Comparison of ENCODE assay signal across 22 cellular contexts in the genomic region with DNA sequence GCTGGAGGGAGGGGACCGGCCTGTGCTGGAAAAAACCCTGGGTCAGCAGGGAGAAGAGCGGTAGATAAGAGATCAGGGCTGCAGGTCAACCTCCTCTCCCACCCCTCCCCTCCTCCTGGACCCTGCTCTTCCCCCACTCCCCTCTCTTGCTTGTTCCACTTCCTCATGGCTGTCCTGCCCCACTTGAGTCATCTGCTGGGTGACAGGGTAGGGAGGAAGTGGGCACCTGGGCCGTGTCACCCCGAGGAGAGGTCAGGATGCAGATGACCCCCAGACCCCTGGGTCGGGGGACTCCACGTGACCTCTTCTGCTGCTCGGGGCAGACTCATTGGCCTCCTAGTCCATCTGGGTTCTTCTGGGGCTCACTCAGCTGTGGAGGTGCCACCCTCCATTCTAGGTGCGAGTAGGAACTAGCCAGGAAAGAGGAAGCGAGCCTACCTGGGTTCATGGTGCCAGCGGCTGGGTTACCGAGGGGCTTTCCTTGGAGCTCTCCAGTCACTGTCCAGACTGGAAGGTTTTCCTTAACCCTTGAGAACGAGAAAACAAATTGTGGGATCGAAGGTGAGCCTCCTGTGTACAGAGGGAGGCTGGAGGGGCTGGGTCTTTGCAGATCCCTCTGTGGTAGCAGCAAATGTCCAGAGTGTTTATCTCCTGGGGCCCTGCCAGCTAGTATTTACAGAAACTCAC. TPM values are rescaled to one million over a fixed set of nuclear protein-coding genes. Genes with fewer than 3 reads are reported as not detected.
A peak's percentile ranks its signal among the peaks of the same experiment; 100 is the strongest.
DNase-seq lines count a peak whose midpoint lies in the region; ATAC-seq and TF ChIP-seq lines count a peak whose summit lies in the region.
"Had no signal": no experiment of that assay in that cellular context is flagged by ENCODE, and none has a peak within 500 bp of the region (broad histone marks: within the 10 kb centered on the region; RNA-seq: fewer than 3 reads in every experiment).

No MANE protein-coding gene starts in this region.

- peak; percentile 36 for DNase-seq in NOMO-1 treated with DMSO at 0.1 percent for 48 hours (lab: John Stamatoyannopoulos, UW; ENCODE audit: unreplicated experiment)
- DNase-seq in NOMO-1 treated with dmso at 0.1 percent for 144 hours (lab: John Stamatoyannopoulos, UW; ENCODE audit: unreplicated experiment): no peak
- DNase-seq in CD8-positive, alpha-beta memory T cell: no peak
- no peak for DNase-seq in activated T-helper 2 cell treated with anti-CD3 and anti-CD28 coated beads, Interferon-gamma antibody, Interleukin-2, Interleukin-4, amounts not matched to agents 10 μg/mL and 5 μg/mL and 100 μg/mL, durations not matched to agents 14 hours and 24 hours and 36 hours (ENCODE audit: low spot score)
- DNase-seq in prostate gland (ENCODE audit: low spot score): peak; percentile 31
- no peak for DNase-seq in stimulated activated CD4-positive, alpha-beta T cell treated with anti-CD3 and anti-CD28 coated beads, Interleukin-4, amount 100 ng/mL, for 1 hour
- no peak for DNase-seq in hippocampal formation (lab: John Stamatoyannopoulos, UW)
- DNase-seq: 8988T; activated CD4-positive, alpha-beta T cell treated with anti-CD3 and anti-CD28 coated beads, Interleukin-2, amount 50 U/mL, for 48 hours; activated effector memory CD4-positive, alpha-beta T cell treated with Interleukin-2 at 50 U/mL for 16 hours; amygdala; BE2C; dermis blood vessel endothelial cell; head of caudate nucleus; left lung; NCI-H748 treated with DMSO at 0.1 percent for 48 hours; stomach; transverse colon had no signal

- no peaks in the 10 kb centered on the region for H3K9me3 ChIP-seq in CD8-positive, alpha-beta memory T cell (ENCODE audit: low read length)
- no peaks in the 10 kb centered on the region for H3K9me3 ChIP-seq in prostate gland
- H3K9me3 ChIP-seq: BE2C, left lung, stomach, transverse colon had no signal

- peaks cover 30% of the 10 kb centered on the region for H3K4me1 ChIP-seq in CD8-positive, alpha-beta memory T cell (ENCODE audit: insufficient read depth, low read length)
- H3K4me1 ChIP-seq in prostate gland (replicated peaks): peaks cover 17% of the 10 kb centered on the region
- H3K4me1 ChIP-seq: BE2C had no signal

- H3K36me3 ChIP-seq in CD8-positive, alpha-beta memory T cell (ENCODE audit: insufficient read depth, low read length): peaks cover 51% of the 10 kb centered on the region
- H3K36me3 ChIP-seq in prostate gland: peaks cover 0 to under 1% of the 10 kb centered on the region in 2 donors
- H3K36me3 ChIP-seq: BE2C had no signal

- WGBS in prostate gland: 75% methylated on average over 13 of the region's 13 CpGs

- TF ChIP-seq POLR2A in prostate gland (IDR thresholded peaks at IDR 0.05): no peak

- TF ChIP-seq CTCF in prostate gland (IDR thresholded peaks at IDR 0.05): no peak

- H3K27me3 ChIP-seq in CD8-positive, alpha-beta memory T cell (ENCODE audit: insufficient read depth, low read length, poor library complexity, severe bottlenecking): no peaks in the 10 kb centered on the region
- no peaks in the 10 kb centered on the region for H3K27me3 ChIP-seq in prostate gland (replicated peaks; ENCODE audit: insufficient read depth)
- H3K27me3 ChIP-seq: BE2C, left lung, stomach, transverse colon had no signal

- ATAC-seq in GM18858 (IDR thresholded peaks at IDR 0.05; ENCODE audit: unreplicated experiment): no peak
- ATAC-seq: left lung, Panc1 had no signal

- H3K9me3 Mint-ChIP-seq in CD8-positive, alpha-beta memory T cell: peaks cover 0 to 4% (median 0%) of the 10 kb centered on the region in 5 donors
- peaks cover 11% of the 10 kb centered on the region for H3K9me3 Mint-ChIP-seq in activated T-helper 2 cell treated with anti-CD3 and anti-CD28 coated beads, Interferon-gamma antibody, Interleukin-2, Interleukin-4, amounts not matched to agents 10 μg/mL and 5 μg/mL and 100 μg/mL, durations not matched to agents 14 hours and 24 hours and 36 hours

- peak overlapping the region in 5 of 8 donors; percentile 33 to 84 (median 75) for H3K27ac Mint-ChIP-seq in CD8-positive, alpha-beta memory T cell
- peak overlapping the region; percentile 50 for H3K27ac Mint-ChIP-seq in activated T-helper 2 cell treated with anti-CD3 and anti-CD28 coated beads, Interferon-gamma antibody, Interleukin-2, Interleukin-4, amounts not matched to agents 10 μg/mL and 5 μg/mL and 100 μg/mL, durations not matched to agents 14 hours and 24 hours and 36 hours

- H3K27ac ChIP-seq in CD8-positive, alpha-beta memory T cell (ENCODE audit: low read depth, low read length): no peak overlapping the region
- H3K27ac ChIP-seq in prostate gland: no peak overlapping the region
- H3K27ac ChIP-seq: left lung, stomach, transverse colon had no signal

- peaks cover 44 to 53% (median 51%) of the 10 kb centered on the region in 3 donors for H3K4me1 Mint-ChIP-seq in CD8-positive, alpha-beta memory T cell
- H3K4me1 Mint-ChIP-seq in activated T-helper 2 cell treated with anti-CD3 and anti-CD28 coated beads, Interferon-gamma antibody, Interleukin-2, Interleukin-4, amounts not matched to agents 10 μg/mL and 5 μg/mL and 100 μg/mL, durations not matched to agents 14 hours and 24 hours and 36 hours (ENCODE audit: low read depth): peaks cover 34% of the 10 kb centered on the region

- peaks cover 0 to 1% of the 10 kb centered on the region in 2 donors for H3K27me3 Mint-ChIP-seq in CD8-positive, alpha-beta memory T cell
- no peaks in the 10 kb centered on the region for H3K27me3 Mint-ChIP-seq in activated T-helper 2 cell treated with anti-CD3 and anti-CD28 coated beads, Interferon-gamma antibody, Interleukin-2, Interleukin-4, amounts not matched to agents 10 μg/mL and 5 μg/mL and 100 μg/mL, durations not matched to agents 14 hours and 24 hours and 36 hours (ENCODE audit: low read depth)

- POLR2A ChIA-PET in CD8-positive, alpha-beta memory T cell (lab: Charles Lee): no interaction called here

- peaks cover 24 to 94% (median 40%) of the 10 kb centered on the region in 3 donors for H3K36me3 Mint-ChIP-seq in CD8-positive, alpha-beta memory T cell
- H3K36me3 Mint-ChIP-seq in activated T-helper 2 cell treated with anti-CD3 and anti-CD28 coated beads, Interferon-gamma antibody, Interleukin-2, Interleukin-4, amounts not matched to agents 10 μg/mL and 5 μg/mL and 100 μg/mL, durations not matched to agents 14 hours and 24 hours and 36 hours (ENCODE audit: low read depth): peaks cover 97% of the 10 kb centered on the region

- peak overlapping the region in 1 of 7 donors; percentile 56 for H3K4me3 Mint-ChIP-seq in CD8-positive, alpha-beta memory T cell
- no peak overlapping the region for H3K4me3 Mint-ChIP-seq in activated T-helper 2 cell treated with anti-CD3 and anti-CD28 coated beads, Interferon-gamma antibody, Interleukin-2, Interleukin-4, amounts not matched to agents 10 μg/mL and 5 μg/mL and 100 μg/mL, durations not matched to agents 14 hours and 24 hours and 36 hours (ENCODE audit: low read depth)

- intact Hi-C loops in activated T-helper 2 cell treated with anti-CD3 and anti-CD28 coated beads, Interferon-gamma antibody, Interleukin-2, Interleukin-4, amounts not matched to agents 10 μg/mL and 5 μg/mL and 100 μg/mL, durations not matched to agents 14 hours and 24 hours and 36 hours (cut with micrococcal nuclease): no loop called here
- intact Hi-C loops in prostate gland (cut with DNase I): loop anchor here (10.0 kb wide), 1 partner anchor 78 kb away; no protein-coding TSS in a partner anchor

- no peak overlapping the region for H3K4me3 ChIP-seq in CD8-positive, alpha-beta memory T cell (ENCODE audit: low read length)
- no peak overlapping the region for H3K4me3 ChIP-seq in prostate gland
- H3K4me3 ChIP-seq: left lung, skin epidermis, stomach, transverse colon had no signal

- CTCF ChIA-PET in CD8-positive, alpha-beta memory T cell (lab: Charles Lee): no interaction called here

RNA-seq across cellular contexts. Expression of gene APOL2, which starts 6.5 kb away (rescaled TPM):
- 10 to 100 TPM; 59.0 to 62.8 TPM for total RNA-seq in CD8-positive, alpha-beta memory T cell
- polyA plus RNA-seq in CD8-positive, alpha-beta memory T cell: 27.1 TPM
- total RNA-seq in activated T-helper 2 cell treated with anti-CD3 and anti-CD28 coated beads, Interferon-gamma antibody, Interleukin-2, Interleukin-4, amounts not matched to agents 10 μg/mL and 5 μg/mL and 100 μg/mL, durations not matched to agents 14 hours and 24 hours and 36 hours: 54.7 and 55.4 TPM in 2 replicates
- 10 to 100 TPM; 35.2 to 64.1 TPM for total RNA-seq in prostate gland

RNA-seq across cellular contexts. Expression of gene APOL1, which starts 20.1 kb away (rescaled TPM):
- 10 to 100 TPM; 32.8 to 34.3 TPM for total RNA-seq in CD8-positive, alpha-beta memory T cell
- polyA plus RNA-seq in CD8-positive, alpha-beta memory T cell: 25.6 TPM
- total RNA-seq in activated T-helper 2 cell treated with anti-CD3 and anti-CD28 coated beads, Interferon-gamma antibody, Interleukin-2, Interleukin-4, amounts not matched to agents 10 μg/mL and 5 μg/mL and 100 μg/mL, durations not matched to agents 14 hours and 24 hours and 36 hours: 28.5 and 31.5 TPM in 2 replicates
- 10 to 100 TPM; 19.6 to 22.9 TPM for total RNA-seq in prostate gland

RNA-seq across cellular contexts. Expression of gene APOL4, which starts 31.2 kb away (rescaled TPM):
- total RNA-seq in CD8-positive, alpha-beta memory T cell: under 1 TPM; 0.42 to 0.46 TPM
- polyA plus RNA-seq in CD8-positive, alpha-beta memory T cell: not detected
- total RNA-seq in activated T-helper 2 cell treated with anti-CD3 and anti-CD28 coated beads, Interferon-gamma antibody, Interleukin-2, Interleukin-4, amounts not matched to agents 10 μg/mL and 5 μg/mL and 100 μg/mL, durations not matched to agents 14 hours and 24 hours and 36 hours: 0.48 and 0.52 TPM in 2 replicates
- total RNA-seq in prostate gland: 10 to 100 TPM; 13.6 to 25.5 TPM
- total RNA-seq: mononuclear cell had no signal

Comparison
In these comparisons a context has a peak if more than half of its experiments do, and no peak if none do; other contexts are left out.
1. DNase-seq: peak in NOMO-1 treated with DMSO at 0.1 percent for 48 hours (single experiment) and prostate gland (single experiment); none in NOMO-1 treated with dmso at 0.1 percent for 144 hours (single experiment), CD8-positive, alpha-beta memory T cell (0 of 5), activated T-helper 2 cell treated with anti-CD3 and anti-CD28 coated beads, Interferon-gamma antibody, Interleukin-2, Interleukin-4, amounts not matched to agents 10 μg/mL and 5 μg/mL and 100 μg/mL, durations not matched to agents 14 hours and 24 hours and 36 hours (single experiment), stimulated activated CD4-positive, alpha-beta T cell treated with anti-CD3 and anti-CD28 coated beads, Interleukin-4, amount 100 ng/mL, for 1 hour (single experiment) and hippocampal formation (0 of 2).